In genomic region chrX:134338527-134338926, GRCh38 we compare ENCODE assay signal across 1 cellular context.
TF ChIP-seq lines count a peak whose summit lies in the region.

No MANE protein-coding gene starts in this region.

TF ChIP-seq in GM12878, 131 proteins besides CTCF, POLR2A, EP300 and RAD21 (continued from another document):
- no peak for TF ChIP-seq BCL3 (IDR thresholded peaks at IDR 0.05; ENCODE audit: borderline replicate concordance, insufficient read depth, low read depth, low read length, poor library complexity, severe bottlenecking)
